ENCODE assay signal across 8 cellular contexts in genomic region chr9:3508531-3509374, GRCh38. TPM values are rescaled to one million over a fixed set of nuclear protein-coding genes. Genes with fewer than 3 reads are reported as not detected.
DNase-seq lines count a peak whose midpoint lies in the region; ATAC-seq and TF ChIP-seq lines count a peak whose summit lies in the region.

No MANE protein-coding gene starts in this region.

- no peak overlapping the region for H2AFZ ChIP-seq in neural progenitor cell (replicated peaks)

- no peak for TF ChIP-seq CTCF in DOHH2 (IDR thresholded peaks at IDR 0.05; ENCODE audit: low read depth, low read length, poor library complexity, severe bottlenecking)
- no peak for TF ChIP-seq CTCF in neural progenitor cell (IDR thresholded peaks at IDR 0.05)

- H3K4me2 ChIP-seq in DOHH2 (ENCODE audit: low read length), result peak overlapping the region; percentile 97
- peak overlapping the region; percentile 34 for H3K4me2 ChIP-seq in neural progenitor cell

- peaks cover 18% of the 10 kb centered on the region for H3F3A ChIP-seq in DOHH2 (ENCODE audit: control insufficient read depth, insufficient read depth)
- H3F3A ChIP-seq in neural progenitor cell (ENCODE audit: low read depth), result peaks cover 54% of the 10 kb centered on the region

- peaks cover 69% of the 10 kb centered on the region for H3K4me1 ChIP-seq in DOHH2 (ENCODE audit: control insufficient read depth, low read length)
- H3K4me1 ChIP-seq in HAP-1, result peaks cover 39% of the 10 kb centered on the region
- H3K4me1 ChIP-seq in adipocyte (ENCODE audit: control insufficient read depth, insufficient read depth, low read length), result no peaks in the 10 kb centered on the region
- H3K4me1 ChIP-seq in neural progenitor cell, result peaks cover 41% of the 10 kb centered on the region

- peak overlapping the region; percentile 79 for H3K27ac ChIP-seq in DOHH2 (ENCODE audit: low read depth, low read length)
- H3K27ac ChIP-seq in neural progenitor cell, result peak overlapping the region; percentile 65

- peak; percentile 56 to 84 for DNase-seq in HAP-1 (ENCODE audit: low spot score in 2 of 2)
- DNase-seq in NCI-H187 treated with DMSO at 0.1 percent for 48 hours (lab: John Stamatoyannopoulos, UW), result peak; percentile 18
- peak; percentile 29 for DNase-seq in adipocyte (ENCODE audit: low read depth)
- DNase-seq in neural progenitor cell (ENCODE audit: low spot score), result no peak

- H3K79me2 ChIP-seq in DOHH2 (ENCODE audit: control insufficient read depth, low read length), result peaks cover 40% of the 10 kb centered on the region
- H3K79me2 ChIP-seq in neural progenitor cell (ENCODE audit: low read depth), result peaks cover 76% of the 10 kb centered on the region

- H3K36me3 ChIP-seq in DOHH2 (ENCODE audit: control insufficient read depth, low read length) (peaks cover 14% of the 10 kb centered on the region), HAP-1 (replicated peaks) (no peaks in the 10 kb centered on the region), adipocyte (ENCODE audit: control insufficient read depth, insufficient read depth, low read length, severe bottlenecking) (no peaks in the 10 kb centered on the region), neural progenitor cell (peaks cover 1% of the 10 kb centered on the region)

- ATAC-seq in GM21447 (IDR thresholded peaks at IDR 0.05; ENCODE audit: unreplicated experiment) (no peak), GM19324 (IDR thresholded peaks at IDR 0.05; ENCODE audit: low FRiP score, unreplicated experiment) (no peak), HG03139 (IDR thresholded peaks at IDR 0.05; ENCODE audit: unreplicated experiment) (no peak)

- peak overlapping the region; percentile 84 for H3K27ac Mint-ChIP-seq in neural progenitor cell

- H3K9me3 Mint-ChIP-seq in neural progenitor cell, result peaks cover 8% of the 10 kb centered on the region

- in situ Hi-C loops in HAP-1 (cut with MboI; ENCODE audit: low sequenced_read_pairs), result no loop called here

- no peaks in the 10 kb centered on the region for H3K27me3 Mint-ChIP-seq in neural progenitor cell (ENCODE audit: insufficient read depth, low read depth)

- H4K20me1 ChIP-seq in DOHH2 (ENCODE audit: control insufficient read depth, insufficient read depth, low read depth, low read length), result no peaks in the 10 kb centered on the region
- H4K20me1 ChIP-seq in neural progenitor cell (ENCODE audit: low read depth), result peaks cover 5% of the 10 kb centered on the region

- H3K9me3 ChIP-seq in DOHH2 (ENCODE audit: control insufficient read depth, insufficient read depth, low read length), result no peaks in the 10 kb centered on the region
- no peaks in the 10 kb centered on the region for H3K9me3 ChIP-seq in HAP-1
- no peaks in the 10 kb centered on the region for H3K9me3 ChIP-seq in adipocyte (ENCODE audit: control insufficient read depth, low read length)
- no peaks in the 10 kb centered on the region for H3K9me3 ChIP-seq in neural progenitor cell (ENCODE audit: low read depth)

- peaks cover 28% of the 10 kb centered on the region for H3K4me1 Mint-ChIP-seq in neural progenitor cell

- H3K4me3 Mint-ChIP-seq in neural progenitor cell, result peak overlapping the region; percentile 68

- no peaks in the 10 kb centered on the region for H3K9me2 ChIP-seq in DOHH2 (replicated peaks; ENCODE audit: control insufficient read depth, low read length)

- H3K9ac ChIP-seq in adipocyte (ENCODE audit: low read length) (no peak overlapping the region), neural progenitor cell (no peak overlapping the region)

- H3K36me3 Mint-ChIP-seq in neural progenitor cell, result peaks cover 35% of the 10 kb centered on the region

- peak overlapping the region; percentile 74 for H3K4me3 ChIP-seq in DOHH2 (ENCODE audit: low read length)
- peak overlapping the region; percentile 21 for H3K4me3 ChIP-seq in HAP-1
- no peak overlapping the region for H3K4me3 ChIP-seq in adipocyte (ENCODE audit: low read length)
- no peak overlapping the region for H3K4me3 ChIP-seq in neural progenitor cell

- H3K27me3 ChIP-seq in DOHH2 (ENCODE audit: control insufficient read depth, low read length), result no peaks in the 10 kb centered on the region
- H3K27me3 ChIP-seq in HAP-1 (ENCODE audit: low read depth), result no peaks in the 10 kb centered on the region
- no peaks in the 10 kb centered on the region for H3K27me3 ChIP-seq in adipocyte (replicated peaks; ENCODE audit: control insufficient read depth, insufficient read depth, low read length)
- no peaks in the 10 kb centered on the region for H3K27me3 ChIP-seq in neural progenitor cell

RNA-seq across cellular contexts. Expression of gene RFX3, which starts 17.0 kb away (rescaled TPM):
- 24.8 and 39.6 TPM in 2 replicates for total RNA-seq in neural progenitor cell (ENCODE audit: low replicate concordance)

Comparison
In these comparisons a context has a peak if more than half of its experiments do, and no peak if none do; other contexts are left out.
1. H3K4me3 ChIP-seq: peak in DOHH2 (single experiment) and HAP-1 (single experiment); none in adipocyte (single experiment) and neural progenitor cell (single experiment).